Comparison of ENCODE assay signal across 1 cellular context in the genomic region with DNA sequence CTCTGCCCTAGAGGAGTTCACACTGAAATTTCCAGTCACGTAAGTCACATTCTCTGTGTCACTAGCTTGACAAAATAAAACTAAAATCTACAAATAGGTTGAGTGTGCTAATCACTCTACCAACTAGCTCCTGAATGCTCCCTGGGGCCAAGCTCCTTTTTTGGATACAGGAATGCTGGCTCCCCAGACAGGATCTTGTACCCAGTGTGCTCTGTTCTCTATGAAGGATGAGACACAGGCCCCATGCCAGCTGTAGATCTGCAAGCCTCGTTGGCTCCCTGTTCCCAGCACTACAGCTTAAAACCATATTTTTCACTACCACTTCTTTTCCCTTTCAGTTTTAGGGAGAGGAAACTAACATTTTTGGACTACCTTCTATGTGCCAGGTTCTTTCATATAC.
TF ChIP-seq lines count a peak whose summit lies in the region.

No MANE protein-coding gene starts in this region.

TF ChIP-seq in GM23338, 12 proteins besides CTCF, POLR2A, EP300 and RAD21 (continued from another document):
- no peak for TF ChIP-seq ZNF462 (CRISPR knock-in tag; IDR thresholded peaks at IDR 0.05)
- no peak for TF ChIP-seq STAT1 (IDR thresholded peaks at IDR 0.05; ENCODE audit: unreplicated experiment)
- TF ChIP-seq JUNB (IDR thresholded peaks at IDR 0.05; ENCODE audit: unreplicated experiment): no peak
- TF ChIP-seq, protein P1, sequence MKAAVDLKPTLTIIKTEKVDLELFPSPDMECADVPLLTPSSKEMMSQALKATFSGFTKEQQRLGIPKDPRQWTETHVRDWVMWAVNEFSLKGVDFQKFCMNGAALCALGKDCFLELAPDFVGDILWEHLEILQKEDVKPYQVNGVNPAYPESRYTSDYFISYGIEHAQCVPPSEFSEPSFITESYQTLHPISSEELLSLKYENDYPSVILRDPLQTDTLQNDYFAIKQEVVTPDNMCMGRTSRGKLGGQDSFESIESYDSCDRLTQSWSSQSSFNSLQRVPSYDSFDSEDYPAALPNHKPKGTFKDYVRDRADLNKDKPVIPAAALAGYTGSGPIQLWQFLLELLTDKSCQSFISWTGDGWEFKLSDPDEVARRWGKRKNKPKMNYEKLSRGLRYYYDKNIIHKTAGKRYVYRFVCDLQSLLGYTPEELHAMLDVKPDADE (IDR thresholded peaks at IDR 0.05): no peak
- TF ChIP-seq POLR2AphosphoS5 (IDR thresholded peaks at IDR 0.05; ENCODE audit: low read depth): no peak
- no peak for TF ChIP-seq EZH2 (IDR thresholded peaks at IDR 0.05; ENCODE audit: low read depth, unreplicated experiment)
- no peak for TF ChIP-seq NANOG (IDR thresholded peaks at IDR 0.05; ENCODE audit: borderline replicate concordance)
